ENCODE assay signal across 14 cellular contexts in the genomic region with DNA sequence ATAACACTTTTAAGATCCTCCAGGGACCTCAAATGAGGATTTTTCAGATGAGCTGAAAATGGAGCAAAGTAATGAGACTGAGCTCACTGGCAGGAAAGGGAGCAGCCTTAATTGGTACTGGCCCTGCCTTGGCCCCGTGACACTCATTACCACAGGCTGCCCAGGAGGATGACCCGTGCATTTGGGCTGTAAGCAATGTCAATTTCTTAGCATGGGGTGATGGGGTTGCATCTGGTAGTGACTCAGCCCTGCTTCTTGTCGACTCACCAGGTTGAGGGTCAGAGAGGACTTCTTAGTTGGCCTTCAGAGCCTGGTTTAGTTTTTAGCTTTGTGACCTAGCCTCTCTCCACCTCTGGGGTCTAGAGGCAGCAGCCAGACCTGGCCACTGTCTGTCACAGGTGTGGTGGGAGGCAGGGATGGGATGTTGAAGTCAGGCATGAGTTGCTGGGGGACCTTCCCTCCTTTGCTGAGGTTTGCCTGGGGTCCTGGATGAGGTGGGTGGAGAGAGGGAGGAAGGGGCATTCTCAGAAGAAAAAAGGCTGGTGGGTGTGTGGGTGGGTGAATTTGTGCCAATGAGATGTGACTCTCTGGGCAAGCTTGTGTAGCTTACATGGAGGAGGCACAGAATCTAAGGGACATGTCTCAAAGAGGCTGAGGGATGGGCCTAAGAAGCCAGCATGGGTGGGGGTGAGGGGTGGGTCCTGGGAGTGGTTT. TPM values are rescaled to one million over a fixed set of nuclear protein-coding genes. Genes with fewer than 3 reads are reported as not detected.
DNase-seq lines count a peak whose midpoint lies in the region; ATAC-seq, FAIRE-seq and TF ChIP-seq lines count a peak whose summit lies in the region.
"Had no signal": no experiment of that assay in that cellular context is flagged by ENCODE, and none has a peak within 500 bp of the region (broad histone marks: within the 10 kb centered on the region; RNA-seq: fewer than 3 reads in every experiment).

No MANE protein-coding gene starts in this region.

- H3K36me3 ChIP-seq in HEK293 (ENCODE audit: control insufficient read depth in 2 of 2, insufficient read depth in 1 of 2, low read length in 2 of 2) = no peaks in the 10 kb centered on the region
- no peaks in the 10 kb centered on the region for H3K36me3 ChIP-seq in kidney epithelial cell (ENCODE audit: control insufficient read depth, insufficient read depth, low read length)
- no peaks in the 10 kb centered on the region for H3K36me3 ChIP-seq in SJCRH30
- H3K36me3 ChIP-seq: upper lobe of left lung had no signal

- H3K4me2 ChIP-seq in A549 = peak overlapping the region; percentile 58

- WGBS in A549 (ENCODE audit: missing lambda C conversion rate) = 20% methylated on average over 3 of the region's 3 CpGs

- TF ChIP-seq EP300 in A549 (IDR thresholded peaks at IDR 0.05) = no peak

- H3K9me3 ChIP-seq in A549 (no peaks in the 10 kb centered on the region), HEK293 (ENCODE audit: control insufficient read depth, insufficient read depth, low read depth, low read length) (no peaks in the 10 kb centered on the region), SJCRH30 (replicated peaks) (no peaks in the 10 kb centered on the region)
- H3K9me3 ChIP-seq: body of pancreas, esophagus squamous epithelium, upper lobe of left lung had no signal

- H3K4me3 ChIP-seq in A549 (no peak overlapping the region), HEK293 (ENCODE audit: low read depth, low read length) (no peak overlapping the region), kidney epithelial cell (ENCODE audit: low read depth, low read length) (no peak overlapping the region), SJCRH30 (no peak overlapping the region)
- H3K4me3 ChIP-seq: body of pancreas, esophagus squamous epithelium, upper lobe of left lung had no signal

- TF ChIP-seq POLR2A in A549 (IDR thresholded peaks at IDR 0.05; ENCODE audit: low read length) = no peak

- POLR2A ChIA-PET in A549 (lab: Yijun Ruan, JAX) = no interaction called here
- POLR2A ChIA-PET in HEK293 (lab: Yijun Ruan, JAX) = no interaction called here

- no peak overlapping the region for H3K27ac Mint-ChIP-seq in activated T-helper 17 cell treated with anti-CD3 and anti-CD28 coated beads, Interleukin-2, amount 50 U/mL, for 72 hours
- H3K27ac Mint-ChIP-seq: T-helper 17 cell had no signal

- H3K9me3 Mint-ChIP-seq in activated T-helper 17 cell treated with anti-CD3 and anti-CD28 coated beads, Interleukin-2, amount 50 U/mL, for 72 hours = no peaks in the 10 kb centered on the region

- no peak for FAIRE-seq in A549 (lab: Jason Lieb, UNC)

- H3K27me3 ChIP-seq in kidney epithelial cell (ENCODE audit: control insufficient read depth, insufficient read depth, low read length) (no peaks in the 10 kb centered on the region), SJCRH30 (peaks cover 26% of the 10 kb centered on the region)
- H3K27me3 ChIP-seq: body of pancreas, esophagus squamous epithelium, upper lobe of left lung had no signal

- TF ChIP-seq RAD21 in A549 (conservative IDR thresholded peaks at IDR 0.05 in 1 of 2, IDR thresholded peaks at IDR 0.05 in 1 of 2) = no peak

- no peaks in the 10 kb centered on the region for H3K36me3 Mint-ChIP-seq in activated T-helper 17 cell treated with anti-CD3 and anti-CD28 coated beads, Interleukin-2, amount 50 U/mL, for 72 hours (ENCODE audit: low read depth)

- TF ChIP-seq CTCF in A549 (IDR thresholded peaks at IDR 0.05) (no peak), HEK293 (tag by site-specific recombination; IDR thresholded peaks at IDR 0.05) (no peak), kidney epithelial cell (IDR thresholded peaks at IDR 0.05; ENCODE audit: insufficient read depth, low read length, poor library complexity, severe bottlenecking) (no peak)

- H3K4me1 ChIP-seq in A549 (peaks cover 29% of the 10 kb centered on the region), HEK293 (ENCODE audit: control insufficient read depth, insufficient read depth, low read length) (no peaks in the 10 kb centered on the region), SJCRH30 (no peaks in the 10 kb centered on the region)
- H3K4me1 ChIP-seq: upper lobe of left lung had no signal

- H3K27me3 Mint-ChIP-seq in activated T-helper 17 cell treated with anti-CD3 and anti-CD28 coated beads, Interleukin-2, amount 50 U/mL, for 72 hours = no peaks in the 10 kb centered on the region

- no peaks in the 10 kb centered on the region for H3K4me1 Mint-ChIP-seq in activated T-helper 17 cell treated with anti-CD3 and anti-CD28 coated beads, Interleukin-2, amount 50 U/mL, for 72 hours

- no peak overlapping the region for H3K4me3 Mint-ChIP-seq in activated T-helper 17 cell treated with anti-CD3 and anti-CD28 coated beads, Interleukin-2, amount 50 U/mL, for 72 hours
- H3K4me3 Mint-ChIP-seq: T-helper 17 cell had no signal

- H3K27ac ChIP-seq in A549 (peak overlapping the region; percentile 38 to 80; a peak in 4 of 6 replicates), HEK293 (ENCODE audit: extremely low read depth, low read depth, low read length) (no peak overlapping the region), SJCRH30 (no peak overlapping the region)
- H3K27ac ChIP-seq: C4-2B, esophagus squamous epithelium, upper lobe of left lung had no signal

- CTCF ChIA-PET in A549 (lab: Yijun Ruan, JAX) (interaction anchor here (0.9 to 7.1 kb wide), 7 partner anchors 10 to 136 kb away, joined by 3 to 69 read pairs (median 5); no protein-coding TSS in a partner anchor), HEK293 (lab: Yijun Ruan, JAX) (no interaction called here)

- DNase-seq in A549 (ENCODE audit: low read depth in 1 of 2, low spot score in 1 of 2) (peak in 1 of 2 experiments; percentile 45), kidney epithelial cell (ENCODE audit: low read depth) (peak; percentile 60), SJCRH30 (no peak)
- no peak for DNase-seq in activated CD4-positive, alpha-beta T cell treated with anti-CD3 and anti-CD28 coated beads for 4 hours
- no peak for DNase-seq in stimulated activated naive CD4-positive, alpha-beta T cell (lab: John Stamatoyannopoulos, UW)
- DNase-seq: esophagus squamous epithelium, NCI-H82, T-helper 17 cell, upper lobe of left lung had no signal

- ATAC-seq in A549 (peak; percentile 58 to 75; a peak in 4 of 6 replicates), GM21360 (IDR thresholded peaks at IDR 0.05; ENCODE audit: unreplicated experiment) (no peak)
- ATAC-seq in activated T-helper 17 cell treated with anti-CD3 and anti-CD28 coated beads, Interleukin-2, amount 50 U/mL, for 72 hours (replicated peaks) = peak; percentile 29
- ATAC-seq: body of pancreas, T-helper 17 cell had no signal

TF ChIP-seq in A549, 52 proteins besides CTCF, POLR2A, EP300 and RAD21:
- TF ChIP-seq CBX8 (IDR thresholded peaks at IDR 0.05) (no peak), FOSL2 (IDR thresholded peaks at IDR 0.05) (no peak), FOSL2 (CRISPR knock-in tag; IDR thresholded peaks at IDR 0.05) (peak; percentile 45)

TF ChIP-seq in HEK293, 187 proteins besides CTCF, POLR2A, EP300 and RAD21 (continues in another document):
- TF ChIP-seq KLF7 (tag by site-specific recombination; IDR thresholded peaks at IDR 0.05; ENCODE audit: borderline replicate concordance) (no peak), KLF1 (tag by site-specific recombination; IDR thresholded peaks at IDR 0.05) (0 out of 2 replicates have a peak, but pooled peaks have one; percentile 80), ZNF335 (tag by site-specific recombination; conservative IDR thresholded peaks at IDR 0.05) (peak; percentile 43), ZFHX2 (tag by site-specific recombination; conservative IDR thresholded peaks at IDR 0.05) (peak; percentile 79), GLIS1 (tag by site-specific recombination; IDR thresholded peaks at IDR 0.05) (peak; percentile 62)
- TF ChIP-seq, protein P1, sequence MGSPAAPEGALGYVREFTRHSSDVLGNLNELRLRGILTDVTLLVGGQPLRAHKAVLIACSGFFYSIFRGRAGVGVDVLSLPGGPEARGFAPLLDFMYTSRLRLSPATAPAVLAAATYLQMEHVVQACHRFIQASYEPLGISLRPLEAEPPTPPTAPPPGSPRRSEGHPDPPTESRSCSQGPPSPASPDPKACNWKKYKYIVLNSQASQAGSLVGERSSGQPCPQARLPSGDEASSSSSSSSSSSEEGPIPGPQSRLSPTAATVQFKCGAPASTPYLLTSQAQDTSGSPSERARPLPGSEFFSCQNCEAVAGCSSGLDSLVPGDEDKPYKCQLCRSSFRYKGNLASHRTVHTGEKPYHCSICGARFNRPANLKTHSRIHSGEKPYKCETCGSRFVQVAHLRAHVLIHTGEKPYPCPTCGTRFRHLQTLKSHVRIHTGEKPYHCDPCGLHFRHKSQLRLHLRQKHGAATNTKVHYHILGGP (tag by site-specific recombination; IDR thresholded peaks at IDR 0.05) = no peak
- TF ChIP-seq, protein P2, sequence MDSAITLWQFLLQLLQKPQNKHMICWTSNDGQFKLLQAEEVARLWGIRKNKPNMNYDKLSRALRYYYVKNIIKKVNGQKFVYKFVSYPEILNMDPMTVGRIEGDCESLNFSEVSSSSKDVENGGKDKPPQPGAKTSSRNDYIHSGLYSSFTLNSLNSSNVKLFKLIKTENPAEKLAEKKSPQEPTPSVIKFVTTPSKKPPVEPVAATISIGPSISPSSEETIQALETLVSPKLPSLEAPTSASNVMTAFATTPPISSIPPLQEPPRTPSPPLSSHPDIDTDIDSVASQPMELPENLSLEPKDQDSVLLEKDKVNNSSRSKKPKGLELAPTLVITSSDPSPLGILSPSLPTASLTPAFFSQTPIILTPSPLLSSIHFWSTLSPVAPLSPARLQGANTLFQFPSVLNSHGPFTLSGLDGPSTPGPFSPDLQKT (IDR thresholded peaks at IDR 0.05; ENCODE audit: borderline replicate concordance, low read depth, low read length) = no peak
- TF ChIP-seq, protein P3, sequence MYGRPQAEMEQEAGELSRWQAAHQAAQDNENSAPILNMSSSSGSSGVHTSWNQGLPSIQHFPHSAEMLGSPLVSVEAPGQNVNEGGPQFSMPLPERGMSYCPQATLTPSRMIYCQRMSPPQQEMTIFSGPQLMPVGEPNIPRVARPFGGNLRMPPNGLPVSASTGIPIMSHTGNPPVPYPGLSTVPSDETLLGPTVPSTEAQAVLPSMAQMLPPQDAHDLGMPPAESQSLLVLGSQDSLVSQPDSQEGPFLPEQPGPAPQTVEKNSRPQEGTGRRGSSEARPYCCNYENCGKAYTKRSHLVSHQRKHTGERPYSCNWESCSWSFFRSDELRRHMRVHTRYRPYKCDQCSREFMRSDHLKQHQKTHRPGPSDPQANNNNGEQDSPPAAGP (tag by site-specific recombination; IDR thresholded peaks at IDR 0.05) = peak; percentile 29; the same call in 1 of the 2 replicates

RNA-seq across cellular contexts. Expression of a gene that starts 25.9 kb away (rescaled TPM):
- polyA plus RNA-seq in A549 (2011; rRNA removed) (45.9 and 50.0 TPM in 2 replicates), A549 (2017; fragmentation: RNase III; extraction: RNeasy Plus Mini Kit Qiagen cat#74134 plus additional on column Dnase treatment) (81.6 to 94.4 TPM (median 84.2 TPM) in 3 replicates)
- polyA plus RNA-seq in A549 (2012; cell fraction: cytosol; rRNA removed) = 45.6 and 53.1 TPM in 2 replicates
- 55.6 and 60.8 TPM in 2 replicates for polyA plus RNA-seq in A549 (2012; cell fraction: nucleus; rRNA removed)
- polyA minus RNA-seq in A549 (2011; rRNA and poly(A)+ RNA removed) = 42.9 and 66.1 TPM in 2 replicates
- 1 to 10 TPM in 1 of 2 donors, under 1 TPM in 1; 0.26 to 1.0 TPM for total RNA-seq in activated T-helper 17 cell treated with anti-CD3 and anti-CD28 coated beads, Interleukin-2, amount 50 U/mL, for 72 hours
- total RNA-seq in kidney epithelial cell = 25.0 and 28.0 TPM in 2 replicates
- 6.7 and 8.0 TPM in 2 replicates for total RNA-seq in SJCRH30 (2014; rRNA removed; shearing (Covaris generic))

Comparison
In these comparisons a context has a peak if more than half of its experiments do, and no peak if none do; other contexts are left out.
1. H3K27ac ChIP-seq: peak in A549 (2 of 2); none in HEK293 (single experiment) and SJCRH30 (single experiment).